ENCODE assay signal across 19 cellular contexts in the genomic region with DNA sequence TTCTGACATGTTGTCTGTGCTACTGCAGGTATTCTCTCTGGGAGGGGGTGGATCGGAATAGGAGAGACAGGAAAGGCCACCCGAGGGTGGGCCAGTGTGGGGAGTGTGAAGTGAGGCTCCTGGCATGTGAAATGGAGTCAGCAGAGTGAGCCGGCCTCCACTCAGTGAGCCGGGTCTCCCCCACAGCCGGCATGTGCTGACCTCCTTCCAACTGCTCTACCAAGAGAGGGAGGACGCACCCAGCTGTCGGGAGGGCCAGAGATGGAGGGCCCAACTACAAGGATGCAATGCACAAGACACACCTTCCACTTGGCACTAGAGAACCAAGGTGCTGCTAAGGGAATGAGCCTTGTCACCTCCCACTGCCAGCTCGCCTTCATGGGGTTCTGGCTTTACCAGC. TPM values are rescaled to one million over a fixed set of nuclear protein-coding genes. Genes with fewer than 3 reads are reported as not detected.
DNase-seq lines count a peak whose midpoint lies in the region; ATAC-seq and TF ChIP-seq lines count a peak whose summit lies in the region.
"Had no signal": no experiment of that assay in that cellular context is flagged by ENCODE, and none has a peak within 500 bp of the region (broad histone marks: within the 10 kb centered on the region; RNA-seq: fewer than 3 reads in every experiment).

No MANE protein-coding gene starts in this region.

- H3K27me3 ChIP-seq in BLaER1 treated with 17β-estradiol and CSF1 and Interleukin-3, amounts not matched to agents 10 nM and 100 nM, result peaks cover 0 to 6% (median 0%) of the 10 kb centered on the region in 11 experiments; a peak in 2 of 22 replicates
- H3K27me3 ChIP-seq: SJCRH30, spleen, stomach had no signal

- POLR2A ChIA-PET in RWPE1 (lab: Yijun Ruan, JAX; ENCODE audit: low non-redundant PET), result no interaction called here

- H3K36me3 ChIP-seq in BLaER1 treated with 17β-estradiol and CSF1 and Interleukin-3, amounts not matched to agents 10 nM and 100 nM, result peaks cover 6 to 20% (median 14%) of the 10 kb centered on the region in 11 experiments; a peak in 18 of 22 replicates
- H3K36me3 ChIP-seq: SJCRH30 had no signal

- H4K20me1 ChIP-seq in BLaER1 treated with 17β-estradiol and CSF1 and Interleukin-3, amounts not matched to agents 10 nM and 100 nM, result peaks cover 0 to 11% (median 0%) of the 10 kb centered on the region in 11 experiments; a peak in 3 of 22 replicates

- H3K27ac ChIP-seq in BLaER1 treated with 17β-estradiol and CSF1 and Interleukin-3, amounts not matched to agents 10 nM and 100 nM, result no peak overlapping the region; a peak in 1 of 22 replicates
- H3K27ac ChIP-seq in RWPE1, result peak overlapping the region; percentile 75
- peak overlapping the region; percentile 99 for H3K27ac ChIP-seq in cingulate gyrus (ENCODE audit: low read depth, low read length)
- H3K27ac ChIP-seq: HL-60, SJCRH30, spleen, stomach, VCaP had no signal

- peak overlapping the region in 3 of 11 experiments; percentile 8 to 52 (median 33); a peak in 2 of 22 replicates for H3K9ac ChIP-seq in BLaER1 treated with 17β-estradiol and CSF1 and Interleukin-3, amounts not matched to agents 10 nM and 100 nM

- CTCF ChIA-PET in RWPE1 (lab: Yijun Ruan, JAX), result interaction anchor here (0.6 to 0.7 kb wide), 2 partner anchors 9 to 10 kb away, joined by 3 read pairs; no protein-coding TSS in a partner anchor

- H3K4me2 ChIP-seq in BLaER1 treated with 17β-estradiol and CSF1 and Interleukin-3, amounts not matched to agents 10 nM and 100 nM, result peak overlapping the region in 9 of 11 experiments; percentile 26 to 97 (median 85); a peak in 16 of 22 replicates

- TF ChIP-seq CTCF in RWPE1 (conservative IDR thresholded peaks at IDR 0.05; ENCODE audit: low read depth), result no peak
- no peak for TF ChIP-seq CTCF in omental fat pad (IDR thresholded peaks at IDR 0.05)

- H3K4me3 ChIP-seq in BLaER1 treated with 17β-estradiol and CSF1 and Interleukin-3, amounts not matched to agents 10 nM and 100 nM, result peak overlapping the region in 1 of 10 experiments; percentile 52; a peak in 1 of 20 replicates
- H3K4me3 ChIP-seq: SJCRH30, spleen, stomach had no signal

- DNase-seq in RWPE1 (ENCODE audit: low spot score) (no peak), omental fat pad (ENCODE audit: low spot score) (no peak), OCI-M2 (lab: John Stamatoyannopoulos, UW; ENCODE audit: unreplicated experiment) (no peak), T1000 (lab: John Stamatoyannopoulos, UW) (no peak), DMS114 treated with DMSO at 0.1 percent for 48 hours (lab: John Stamatoyannopoulos, UW; ENCODE audit: unreplicated experiment) (no peak)
- DNase-seq: activated CD4-positive, alpha-beta T cell treated with anti-CD3 and anti-CD28 coated beads, Interleukin-2, amount 50 U/mL, for 1 hour; kidney; MM.1S; NCI-H146; spleen; stimulated activated CD4-positive, alpha-beta T cell treated with anti-CD3 and anti-CD28 coated beads, Interleukin-4, amount 100 ng/mL, for 4 hours; stomach had no signal

- ATAC-seq in omental fat pad (ENCODE audit: low FRiP score), result peak; percentile 35
- ATAC-seq in GM18873 (IDR thresholded peaks at IDR 0.05; ENCODE audit: low FRiP score, unreplicated experiment), result no peak
- ATAC-seq: activated naive CD4-positive, alpha-beta T cell treated with anti-CD3 and anti-CD28 coated beads, Interleukin-2, amount 50 U/mL, for 72 hours had no signal

- H3K9me3 ChIP-seq in BLaER1 treated with 17β-estradiol and CSF1 and Interleukin-3, amounts not matched to agents 10 nM and 100 nM (replicated peaks in 1 of 11), result peaks cover 10 to 18% (median 16%) of the 10 kb centered on the region in 11 experiments
- H3K9me3 ChIP-seq: SJCRH30 had no signal

- H3K4me1 ChIP-seq in BLaER1 treated with 17β-estradiol and CSF1 and Interleukin-3, amounts not matched to agents 10 nM and 100 nM, result peaks cover 18 to 63% (median 55%) of the 10 kb centered on the region in 10 experiments

RNA-seq across cellular contexts. Expression of gene CLSTN1, which starts 28.2 kb away (rescaled TPM):
- 10 to 100 TPM; 28.3 to 41.0 (median 30.1) TPM for total RNA-seq in omental fat pad

RNA-seq across cellular contexts. Expression of gene CTNNBIP1, which starts 58.1 kb away (rescaled TPM):
- 10 to 100 TPM; 13.3 to 42.6 (median 15.7) TPM for total RNA-seq in omental fat pad

Comparison
In these comparisons a context has a peak if more than half of its experiments do, and no peak if none do; other contexts are left out.
1. H3K27ac ChIP-seq: peak in RWPE1 (single experiment) and cingulate gyrus (single experiment); none in BLaER1 treated with 17β-estradiol and CSF1 and Interleukin-3, amounts not matched to agents 10 nM and 100 nM (0 of 11).